In the genomic region with DNA sequence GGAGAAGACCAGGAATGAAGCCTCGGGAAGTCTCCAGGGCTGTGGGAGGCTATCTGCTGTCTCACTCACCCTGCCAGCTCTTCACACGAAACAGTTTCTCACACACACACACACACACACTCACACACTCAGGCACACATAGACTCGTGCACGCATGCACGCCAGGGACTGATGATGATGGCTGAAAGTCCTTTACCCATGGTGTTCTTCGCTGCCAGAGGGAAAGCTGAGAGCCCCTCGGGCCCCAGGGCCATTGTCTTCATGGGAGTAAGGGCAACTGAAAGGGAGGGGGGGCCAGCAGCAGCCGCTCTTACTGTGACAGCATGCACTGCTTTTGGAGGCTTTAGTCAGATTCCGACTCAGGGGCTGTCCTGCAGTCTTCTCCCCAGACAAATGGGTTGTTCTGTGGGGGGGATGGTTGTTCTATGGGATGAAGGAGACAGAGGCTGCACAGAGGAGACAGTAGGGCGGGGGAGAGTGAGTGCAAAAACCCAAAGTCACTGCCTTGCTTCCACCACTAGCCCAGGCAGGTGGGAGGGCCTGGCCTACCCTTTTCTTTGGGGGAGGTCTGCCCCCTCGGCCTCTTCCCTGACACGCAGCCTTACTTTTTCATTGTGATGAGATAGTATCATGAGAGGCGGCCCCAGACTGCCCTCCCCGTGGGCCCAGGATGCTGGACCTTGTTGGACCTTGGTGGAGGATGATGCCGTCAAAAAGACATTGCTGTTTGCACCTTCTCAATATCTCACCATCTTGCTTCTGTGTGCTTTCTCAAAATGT, we compare ENCODE assay signal across 24 cellular contexts. TPM values are rescaled to one million over a fixed set of nuclear protein-coding genes. Genes with fewer than 3 reads are reported as not detected.
"Had no signal": no experiment of that assay in that cellular context is flagged by ENCODE, and none has a peak within 500 bp of the region (broad histone marks: within the 10 kb centered on the region; RNA-seq: fewer than 3 reads in every experiment).

No MANE protein-coding gene starts in this region.

- H3K27ac Mint-ChIP-seq: activated CD4-positive, alpha-beta T cell treated with anti-CD3 and anti-CD28 coated beads, Interleukin-2, amount 10 ng/mL, durations not matched to agents 7 days and 5 days; activated CD8-positive, alpha-beta memory T cell treated with anti-CD3 and anti-CD28 coated beads, Interleukin-2, amount 10 ng/mL, durations not matched to agents 7 days and 5 days; activated CD8-positive, alpha-beta T cell treated with anti-CD3 and anti-CD28 coated beads for 36 hours; activated naive CD8-positive, alpha-beta T cell treated with anti-CD3 and anti-CD28 coated beads, Interleukin-2, amount 50 U/mL, for 24 hours; activated T-helper 1 cell treated with anti-CD3 and anti-CD28 coated beads, Interleukin-12 subunit alpha, Interleukin-12 subunit beta, Interleukin-2, Interleukin-4 antibody, amounts not matched to agents 30 ng/mL and 10 ng/mL and 1 ng/mL, durations not matched to agents 14 hours and 24 hours and 36 hours; natural killer cell; T-helper 2 cell treated with Interferon-gamma antibody and Interleukin-4, amounts not matched to agents 5 μg/mL and 100 μg/mL, for 36 hours had no signal

- H3K9me3 ChIP-seq: body of pancreas, thyroid gland had no signal

- ATAC-seq: activated CD8-positive, alpha-beta memory T cell treated with anti-CD3 and anti-CD28 coated beads, Interleukin-2, amount 10 ng/mL, durations not matched to agents 7 days and 5 days; activated CD8-positive, alpha-beta T cell treated with anti-CD3 and anti-CD28 coated beads for 36 hours; activated naive CD8-positive, alpha-beta T cell treated with anti-CD3 and anti-CD28 coated beads, Interleukin-2, amount 50 U/mL, for 24 hours; body of pancreas; esophagus mucosa; left cardiac atrium; natural killer cell had no signal

- H3K36me3 ChIP-seq: thyroid gland, WERI-Rb-1 had no signal

- H3K4me3 ChIP-seq: body of pancreas, thyroid gland had no signal

- H3K27me3 Mint-ChIP-seq: activated CD4-positive, alpha-beta T cell treated with anti-CD3 and anti-CD28 coated beads, Interleukin-2, amount 10 ng/mL, durations not matched to agents 7 days and 5 days; activated CD8-positive, alpha-beta T cell treated with anti-CD3 and anti-CD28 coated beads for 36 hours; activated naive CD8-positive, alpha-beta T cell treated with anti-CD3 and anti-CD28 coated beads, Interleukin-2, amount 50 U/mL, for 24 hours had no signal

- H3K9me3 Mint-ChIP-seq: activated CD4-positive, alpha-beta T cell treated with anti-CD3 and anti-CD28 coated beads, Interleukin-2, amount 10 ng/mL, durations not matched to agents 7 days and 5 days; activated CD8-positive, alpha-beta T cell treated with anti-CD3 and anti-CD28 coated beads for 36 hours; activated naive CD8-positive, alpha-beta T cell treated with anti-CD3 and anti-CD28 coated beads, Interleukin-2, amount 50 U/mL, for 24 hours; activated T-helper 1 cell treated with anti-CD3 and anti-CD28 coated beads, Interleukin-12 subunit alpha, Interleukin-12 subunit beta, Interleukin-2, Interleukin-4 antibody, amounts not matched to agents 30 ng/mL and 10 ng/mL and 1 ng/mL, durations not matched to agents 14 hours and 24 hours and 36 hours; natural killer cell; T-helper 2 cell treated with Interferon-gamma antibody and Interleukin-4, amounts not matched to agents 5 μg/mL and 100 μg/mL, for 36 hours had no signal

- H3K79me2 ChIP-seq: parathyroid adenoma had no signal

- H3K4me1 ChIP-seq: body of pancreas, parathyroid adenoma, thyroid gland had no signal

- DNase-seq: activated CD4-positive, alpha-beta T cell treated with anti-CD3 and anti-CD28 coated beads, Interleukin-2, amount 10 ng/mL, durations not matched to agents 7 days and 5 days; activated CD4-positive, CD25-positive, alpha-beta regulatory T cell treated with anti-CD3 and anti-CD28 coated beads, Interleukin-2, amount 50 U/mL, for 72 hours; activated CD8-positive, alpha-beta memory T cell treated with anti-CD3 and anti-CD28 coated beads, Interleukin-2, amount 10 ng/mL, durations not matched to agents 7 days and 5 days; activated CD8-positive, alpha-beta T cell treated with anti-CD3 and anti-CD28 coated beads for 36 hours; activated gamma-delta T cell; activated naive CD4-positive, alpha-beta T cell treated with anti-CD3 and anti-CD28 coated beads, Interleukin-2, amount 50 U/mL, for 16 hours; activated naive CD8-positive, alpha-beta T cell treated with anti-CD3 and anti-CD28 coated beads, Interleukin-2, amount 50 U/mL, for 24 hours; body of pancreas; central memory CD4-positive, alpha-beta T cell; dermis blood vessel endothelial cell; effector memory CD4-positive, alpha-beta T cell; hippocampal formation; left cardiac atrium; midbrain; natural killer cell; stimulated activated CD4-positive, alpha-beta T cell treated with anti-CD3 and anti-CD28 coated beads, Interleukin-4, amount 100 ng/mL, for 1 hour; stimulated activated naive CD4-positive, alpha-beta T cell treated with Interleukin-2 at 50 U/mL for 16 hours; thyroid gland; WERI-Rb-1 had no signal

- H2AFZ ChIP-seq: parathyroid adenoma had no signal

- H3K4me3 Mint-ChIP-seq: activated CD4-positive, alpha-beta T cell treated with anti-CD3 and anti-CD28 coated beads, Interleukin-2, amount 10 ng/mL, durations not matched to agents 7 days and 5 days; activated CD8-positive, alpha-beta memory T cell treated with anti-CD3 and anti-CD28 coated beads, Interleukin-2, amount 10 ng/mL, durations not matched to agents 7 days and 5 days; activated CD8-positive, alpha-beta T cell treated with anti-CD3 and anti-CD28 coated beads for 36 hours; activated naive CD8-positive, alpha-beta T cell treated with anti-CD3 and anti-CD28 coated beads, Interleukin-2, amount 50 U/mL, for 24 hours; activated T-helper 1 cell treated with anti-CD3 and anti-CD28 coated beads, Interleukin-12 subunit alpha, Interleukin-12 subunit beta, Interleukin-2, Interleukin-4 antibody, amounts not matched to agents 30 ng/mL and 10 ng/mL and 1 ng/mL, durations not matched to agents 14 hours and 24 hours and 36 hours; natural killer cell; T-helper 2 cell treated with Interferon-gamma antibody and Interleukin-4, amounts not matched to agents 5 μg/mL and 100 μg/mL, for 36 hours had no signal

- H3K27me3 ChIP-seq: body of pancreas, thyroid gland had no signal

- H3K27ac ChIP-seq: body of pancreas, parathyroid adenoma, thyroid gland, WERI-Rb-1 had no signal

- H3K4me1 Mint-ChIP-seq: activated CD4-positive, alpha-beta T cell treated with anti-CD3 and anti-CD28 coated beads, Interleukin-2, amount 10 ng/mL, durations not matched to agents 7 days and 5 days; activated CD8-positive, alpha-beta memory T cell treated with anti-CD3 and anti-CD28 coated beads, Interleukin-2, amount 10 ng/mL, durations not matched to agents 7 days and 5 days; activated naive CD8-positive, alpha-beta T cell treated with anti-CD3 and anti-CD28 coated beads, Interleukin-2, amount 50 U/mL, for 24 hours; natural killer cell had no signal

- H3K36me3 Mint-ChIP-seq: activated CD8-positive, alpha-beta memory T cell treated with anti-CD3 and anti-CD28 coated beads, Interleukin-2, amount 10 ng/mL, durations not matched to agents 7 days and 5 days; natural killer cell had no signal

- H3K9ac ChIP-seq: parathyroid adenoma had no signal

RNA-seq across cellular contexts. Expression of a gene that starts 29.0 kb away (rescaled TPM):
- total RNA-seq: activated CD4-positive, alpha-beta T cell treated with anti-CD3 and anti-CD28 coated beads, Interleukin-2, amount 10 ng/mL, durations not matched to agents 7 days and 5 days; activated CD8-positive, alpha-beta memory T cell treated with anti-CD3 and anti-CD28 coated beads, Interleukin-2, amount 10 ng/mL, durations not matched to agents 7 days and 5 days; activated CD8-positive, alpha-beta T cell treated with anti-CD3 and anti-CD28 coated beads for 36 hours; activated T-helper 1 cell treated with anti-CD3 and anti-CD28 coated beads, Interleukin-12 subunit alpha, Interleukin-12 subunit beta, Interleukin-2, Interleukin-4 antibody, amounts not matched to agents 30 ng/mL and 10 ng/mL and 1 ng/mL, durations not matched to agents 14 hours and 24 hours and 36 hours; endothelial cell of umbilical vein; natural killer cell had no signal
- polyA plus RNA-seq: endothelial cell of umbilical vein had no signal
